Comparison of ENCODE assay signal across 27 cellular contexts in the genomic region with DNA sequence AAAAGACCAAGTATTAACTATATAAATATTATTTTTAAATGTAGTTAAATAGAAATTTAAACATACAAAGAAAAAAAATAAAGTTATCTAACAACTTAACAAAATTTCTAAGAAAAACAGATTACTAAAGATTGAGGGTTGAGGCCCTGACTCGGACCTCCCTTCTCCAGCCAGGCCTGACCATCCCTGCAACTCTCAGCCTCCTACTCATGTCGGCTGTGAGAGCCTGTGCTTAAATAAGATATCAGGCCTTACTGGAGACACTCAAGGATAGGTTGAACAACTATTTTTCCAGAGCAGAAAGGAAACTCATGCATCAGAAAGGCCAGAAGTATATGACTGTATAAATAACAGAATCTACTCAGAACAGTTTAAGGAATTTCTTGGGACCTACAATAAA.
"Had no signal": no experiment of that assay in that cellular context is flagged by ENCODE, and none has a peak within 500 bp of the region (broad histone marks: within the 10 kb centered on the region; RNA-seq: fewer than 3 reads in every experiment).

No MANE protein-coding gene starts in this region.

- H3K27me3 ChIP-seq: esophagus squamous epithelium, sigmoid colon, transverse colon, upper lobe of right lung, uterus had no signal

- H3K9me3 Mint-ChIP-seq: immature natural killer cell; naive thymus-derived CD4-positive, alpha-beta T cell; nephron; stimulated activated memory B cell treated with anti-CD40 and anti-IgM and Interleukin-4, amounts not matched to agents 10 μg/mL and 1 μg/mL and 100 μg/mL, for 72 hours; stimulated activated naive CD8-positive, alpha-beta T cell treated with anti-CD3 and anti-CD28 coated beads, Interleukin-15, Interleukin-2, amounts not matched to agents 100 ng/mL and 50 ng/mL, for 24 hours had no signal

- H3K27me3 Mint-ChIP-seq: naive thymus-derived CD4-positive, alpha-beta T cell; stimulated activated memory B cell treated with anti-CD40 and anti-IgM and Interleukin-4, amounts not matched to agents 10 μg/mL and 1 μg/mL and 100 μg/mL, for 72 hours; stimulated activated naive CD8-positive, alpha-beta T cell treated with anti-CD3 and anti-CD28 coated beads, Interleukin-15, Interleukin-2, amounts not matched to agents 100 ng/mL and 50 ng/mL, for 24 hours had no signal

- H3K4me1 Mint-ChIP-seq: stimulated activated memory B cell treated with anti-CD40 and anti-IgM and Interleukin-4, amounts not matched to agents 10 μg/mL and 1 μg/mL and 100 μg/mL, for 72 hours had no signal

- H3K4me3 ChIP-seq: coronary artery, esophagus squamous epithelium, prostate gland, sigmoid colon, thoracic aorta, transverse colon, upper lobe of right lung, uterus had no signal

- H3K27ac ChIP-seq: coronary artery, esophagus squamous epithelium, prostate gland, sigmoid colon, thoracic aorta, transverse colon, upper lobe of right lung, uterus had no signal

- H3K36me3 ChIP-seq: prostate gland, uterus had no signal

- H3K27ac Mint-ChIP-seq: stimulated activated memory B cell treated with anti-CD40 and anti-IgM and Interleukin-4, amounts not matched to agents 10 μg/mL and 1 μg/mL and 100 μg/mL, for 72 hours; stimulated activated naive CD8-positive, alpha-beta T cell treated with anti-CD3 and anti-CD28 coated beads, Interleukin-15, Interleukin-2, amounts not matched to agents 100 ng/mL and 50 ng/mL, for 24 hours had no signal

- H3K9me3 ChIP-seq: esophagus squamous epithelium, prostate gland, sigmoid colon, thoracic aorta, transverse colon, upper lobe of right lung, uterus had no signal

- DNase-seq: dermis blood vessel endothelial cell; effector memory CD4-positive, alpha-beta T cell; erythroblast; esophagus squamous epithelium; foreskin melanocyte; hypothalamus; immature natural killer cell; islet precursor cell; kidney glomerular epithelial cell; left colon; mesendoderm; midbrain; naive thymus-derived CD4-positive, alpha-beta T cell; nucleus accumbens; right cardiac atrium; sigmoid colon; stimulated activated CD4-positive, alpha-beta T cell treated with anti-CD3 and anti-CD28 coated beads, Interleukin-2, amount 100 ng/mL, for 24 hours; stimulated activated CD4-positive, alpha-beta T cell treated with anti-CD3 and anti-CD28 coated beads, Interleukin-4, amount 100 ng/mL, for 24 hours; transverse colon; upper lobe of right lung; uterus had no signal

- H3K4me1 ChIP-seq: esophagus squamous epithelium, prostate gland, sigmoid colon, transverse colon, uterus had no signal

- H3K4me3 Mint-ChIP-seq: immature natural killer cell; naive thymus-derived CD4-positive, alpha-beta T cell; nephron; stimulated activated memory B cell treated with anti-CD40 and anti-IgM and Interleukin-4, amounts not matched to agents 10 μg/mL and 1 μg/mL and 100 μg/mL, for 72 hours; stimulated activated naive CD8-positive, alpha-beta T cell treated with anti-CD3 and anti-CD28 coated beads, Interleukin-15, Interleukin-2, amounts not matched to agents 100 ng/mL and 50 ng/mL, for 24 hours had no signal
